17 cellular contexts compared by ENCODE assay signal in the genomic region with DNA sequence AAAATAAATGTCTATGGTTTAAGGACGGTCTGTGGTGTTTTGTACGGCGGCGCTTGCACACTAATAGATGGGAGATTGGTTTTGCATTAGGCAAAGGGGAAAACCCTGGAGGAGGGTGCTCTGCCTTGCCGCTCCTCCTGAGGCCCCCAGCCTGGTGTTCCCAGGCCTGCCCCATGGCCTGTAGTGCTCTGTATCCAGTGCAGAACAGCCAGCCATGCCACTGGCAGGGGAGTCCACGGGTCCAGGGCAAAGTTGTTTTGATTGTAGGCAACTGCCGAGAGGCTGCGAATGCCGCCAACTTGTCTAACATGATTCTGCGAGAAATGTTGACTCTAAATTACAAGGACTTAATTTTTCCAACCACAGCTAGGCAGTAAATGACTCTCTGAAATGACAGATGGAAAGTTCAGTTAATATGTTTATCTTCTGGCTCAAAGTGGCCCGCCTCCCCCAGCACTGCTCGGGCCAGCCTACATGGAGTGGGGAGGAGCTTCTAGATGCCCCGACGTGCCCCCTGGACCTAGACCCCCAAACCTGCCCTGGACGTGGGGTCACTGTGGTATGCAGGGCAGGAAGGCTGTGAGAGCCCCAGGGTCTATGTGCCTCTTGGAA.
DNase-seq lines count a peak whose midpoint lies in the region; ATAC-seq and TF ChIP-seq lines count a peak whose summit lies in the region.
"Had no signal": no experiment of that assay in that cellular context is flagged by ENCODE, and none has a peak within 500 bp of the region (broad histone marks: within the 10 kb centered on the region; RNA-seq: fewer than 3 reads in every experiment).

No MANE protein-coding gene starts in this region.

- H3K9ac ChIP-seq in OCI-LY3 (ENCODE audit: low read length): no peak overlapping the region

- no peaks in the 10 kb centered on the region for H3K9me3 Mint-ChIP-seq in activated naive CD8-positive, alpha-beta T cell treated with anti-CD3 and anti-CD28 coated beads for 36 hours
- peaks cover 0 to 5% (median 0%) of the 10 kb centered on the region in 6 donors for H3K9me3 Mint-ChIP-seq in immature natural killer cell
- H3K9me3 Mint-ChIP-seq: T-helper 1 cell treated with Interleukin-12 subunit alpha and Interleukin-12 subunit beta and Interleukin-4 antibody, amounts not matched to agents 30 μg/mL and 1 μg/mL, for 36 hours had no signal

- H3K4me2 ChIP-seq in OCI-LY3 (ENCODE audit: low read length): 0 out of 2 replicates have a peak overlapping the region, but pooled peaks have one; percentile 3

- no peak overlapping the region for H3K27ac ChIP-seq in OCI-LY3 (ENCODE audit: low read length)
- H3K27ac ChIP-seq in Peyer's patch: no peak overlapping the region
- H3K27ac ChIP-seq: HL-60, uterus had no signal

- TF ChIP-seq CTCF in OCI-LY3 (IDR thresholded peaks at IDR 0.05; ENCODE audit: low read depth, low read length) (no peak), Peyer's patch (IDR thresholded peaks at IDR 0.05) (no peak)

- H3K4me1 Mint-ChIP-seq in activated naive CD8-positive, alpha-beta T cell treated with anti-CD3 and anti-CD28 coated beads for 36 hours: peaks cover 31% of the 10 kb centered on the region
- no peaks in the 10 kb centered on the region for H3K4me1 Mint-ChIP-seq in immature natural killer cell

- no peaks in the 10 kb centered on the region for H4K20me1 ChIP-seq in OCI-LY3 (ENCODE audit: insufficient read depth, low read length)

- peak; percentile 40 to 46 for DNase-seq in activated CD4-positive, alpha-beta T cell treated with anti-CD3 and anti-CD28 coated beads, Interleukin-2, amount 50 U/mL, for 48 hours
- no peak for DNase-seq in activated CD4-positive, alpha-beta T cell treated with anti-CD3 and anti-CD28 coated beads for 1 hour
- peak; percentile 53 for DNase-seq in activated naive CD8-positive, alpha-beta T cell treated with anti-CD3 and anti-CD28 coated beads for 36 hours
- peak in 2 of 3 donors; percentile 6 to 30 for DNase-seq in stimulated activated CD4-positive, alpha-beta T cell treated with anti-CD3 and anti-CD28 coated beads, TNF-alpha, amount 100 ng/mL, for 48 hours (ENCODE audit: low read depth in 3 of 3)
- no peak for DNase-seq in immature natural killer cell
- no peak for DNase-seq in Peyer's patch
- DNase-seq: MV-4-11, NCI-H2081, NCI-H510A treated with DMSO at 0.1 percent for 48 hours, OCI-M1, SIG-M5, uterus had no signal

- no peak overlapping the region for H3K4me3 ChIP-seq in OCI-LY3 (ENCODE audit: low read length)
- no peak overlapping the region for H3K4me3 ChIP-seq in Peyer's patch
- H3K4me3 ChIP-seq: uterus had no signal

- no peak for TF ChIP-seq POLR2A in Peyer's patch (IDR thresholded peaks at IDR 0.05)

- H3K4me3 Mint-ChIP-seq in activated naive CD8-positive, alpha-beta T cell treated with anti-CD3 and anti-CD28 coated beads for 36 hours: peak overlapping the region; percentile 14
- H3K4me3 Mint-ChIP-seq in immature natural killer cell: no peak overlapping the region
- H3K4me3 Mint-ChIP-seq: T-helper 1 cell treated with Interleukin-12 subunit alpha and Interleukin-12 subunit beta and Interleukin-4 antibody, amounts not matched to agents 30 μg/mL and 1 μg/mL, for 36 hours had no signal

- H3K36me3 Mint-ChIP-seq in activated naive CD8-positive, alpha-beta T cell treated with anti-CD3 and anti-CD28 coated beads for 36 hours: peaks cover 4% of the 10 kb centered on the region
- no peaks in the 10 kb centered on the region for H3K36me3 Mint-ChIP-seq in immature natural killer cell

- H3K9me3 ChIP-seq in OCI-LY3 (ENCODE audit: insufficient read depth, low read length): no peaks in the 10 kb centered on the region
- H3K9me3 ChIP-seq in Peyer's patch: no peaks in the 10 kb centered on the region
- H3K9me3 ChIP-seq: uterus had no signal

- H3K27me3 Mint-ChIP-seq in activated naive CD8-positive, alpha-beta T cell treated with anti-CD3 and anti-CD28 coated beads for 36 hours: no peaks in the 10 kb centered on the region
- peaks cover 0 to 2% (median 0%) of the 10 kb centered on the region in 3 donors for H3K27me3 Mint-ChIP-seq in immature natural killer cell (ENCODE audit: low read depth in 3 of 3)

- H3K27ac Mint-ChIP-seq in activated naive CD8-positive, alpha-beta T cell treated with anti-CD3 and anti-CD28 coated beads for 36 hours: peak overlapping the region; percentile 89
- H3K27ac Mint-ChIP-seq in immature natural killer cell: no peak overlapping the region
- H3K27ac Mint-ChIP-seq: T-helper 1 cell treated with Interleukin-12 subunit alpha and Interleukin-12 subunit beta and Interleukin-4 antibody, amounts not matched to agents 30 μg/mL and 1 μg/mL, for 36 hours had no signal

- ATAC-seq in HG03097 (IDR thresholded peaks at IDR 0.05; ENCODE audit: low FRiP score, unreplicated experiment): no peak
- ATAC-seq: esophagus mucosa had no signal

- H3K79me2 ChIP-seq in OCI-LY3 (ENCODE audit: low read length): no peaks in the 10 kb centered on the region

- no peaks in the 10 kb centered on the region for H3K36me3 ChIP-seq in OCI-LY3 (replicated peaks; ENCODE audit: low read depth, low read length)
- no peaks in the 10 kb centered on the region for H3K36me3 ChIP-seq in Peyer's patch
- H3K36me3 ChIP-seq: uterus had no signal

- H3K27me3 ChIP-seq in OCI-LY3 (ENCODE audit: low read depth, low read length) (no peaks in the 10 kb centered on the region), Peyer's patch (no peaks in the 10 kb centered on the region)
- H3K27me3 ChIP-seq: uterus had no signal

- H2AFZ ChIP-seq in OCI-LY3 (ENCODE audit: low read depth, low read length): no peak overlapping the region

- H3K4me1 ChIP-seq in OCI-LY3 (ENCODE audit: low read length): no peaks in the 10 kb centered on the region
- no peaks in the 10 kb centered on the region for H3K4me1 ChIP-seq in Peyer's patch
- H3K4me1 ChIP-seq: uterus had no signal

Comparison
In these comparisons a context has a peak if more than half of its experiments do, and no peak if none do; other contexts are left out.
1. DNase-seq: peak in activated CD4-positive, alpha-beta T cell treated with anti-CD3 and anti-CD28 coated beads, Interleukin-2, amount 50 U/mL, for 48 hours (2 of 2), activated naive CD8-positive, alpha-beta T cell treated with anti-CD3 and anti-CD28 coated beads for 36 hours (single experiment) and stimulated activated CD4-positive, alpha-beta T cell treated with anti-CD3 and anti-CD28 coated beads, TNF-alpha, amount 100 ng/mL, for 48 hours (2 of 3); none in activated CD4-positive, alpha-beta T cell treated with anti-CD3 and anti-CD28 coated beads for 1 hour (single experiment), immature natural killer cell (0 of 3) and Peyer's patch (0 of 3).